ENCODE assay signal across 8 cellular contexts in the genomic region with DNA sequence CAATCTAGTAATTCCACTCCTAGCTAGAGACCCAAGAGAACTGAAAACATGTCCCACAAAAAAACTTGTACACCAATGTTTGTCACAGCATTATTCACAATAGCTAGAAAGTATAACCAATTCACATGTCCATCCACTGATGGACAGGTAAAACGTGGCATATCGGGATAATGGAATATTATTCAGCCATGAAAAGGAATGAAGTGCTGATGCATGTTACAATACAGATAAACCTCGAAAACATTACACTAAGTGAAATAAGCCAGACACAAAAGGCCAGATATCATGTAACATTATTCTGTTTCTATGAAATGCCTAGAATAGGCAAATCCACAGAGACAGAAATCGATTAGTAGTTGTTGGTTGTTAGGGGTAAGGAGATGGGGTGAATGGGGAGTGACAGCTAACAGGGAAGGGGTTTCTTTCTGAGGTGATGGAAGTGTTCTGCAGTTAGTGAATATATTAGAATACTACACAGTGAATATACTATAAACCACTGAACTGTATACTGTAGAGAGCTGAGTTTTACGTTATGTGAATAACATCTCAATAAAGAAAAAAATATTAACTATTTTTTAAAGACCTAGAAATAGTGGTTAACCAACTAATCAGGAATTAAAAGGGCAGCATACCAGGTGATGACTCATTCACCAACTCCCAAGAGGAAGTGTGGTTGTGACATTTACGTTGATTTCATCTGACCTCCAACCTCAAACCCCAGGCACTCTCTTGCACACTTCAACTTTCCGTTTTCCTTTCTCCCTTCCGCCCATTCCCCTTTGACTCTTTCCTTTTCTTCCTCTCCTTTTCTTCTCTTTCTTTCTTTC. TPM values are rescaled to one million over a fixed set of nuclear protein-coding genes. Genes with fewer than 3 reads are reported as not detected.
A peak's percentile ranks its signal among the peaks of the same experiment; 100 is the strongest.
DNase-seq lines count a peak whose midpoint lies in the region; ATAC-seq, FAIRE-seq and TF ChIP-seq lines count a peak whose summit lies in the region.

No MANE protein-coding gene starts in this region.

- no peak overlapping the region for H3K27ac Mint-ChIP-seq in mesothelial cell of epicardium

- in situ Hi-C loops in GM13977 (cut with MboI; ENCODE audit: low pct_unique_long_range_greater_than_20kb, low sequenced_read_pairs, unreplicated experiment) = no loop called here

- FAIRE-seq in H54 (lab: Jason Lieb, UNC) = no peak

- peak; percentile 36 for DNase-seq in GM13977 (ENCODE audit: low spot score)
- peak; percentile 70 for DNase-seq in SKM-1 (lab: John Stamatoyannopoulos, UW; ENCODE audit: unreplicated experiment)
- DNase-seq in kidney epithelial cell (ENCODE audit: low read depth) = peak; percentile 65
- DNase-seq in mesothelial cell of epicardium (ENCODE audit: low spot score in 2 of 2, unreplicated experiment in 2 of 2) = no peak
- DNase-seq in H54 (ENCODE audit: insufficient read length, low spot score) = no peak
- DNase-seq in activated CD8-positive, alpha-beta memory T cell treated with anti-CD3 and anti-CD28 coated beads, Interleukin-2, amount 50 U/mL, for 48 hours = no peak
- no peak for DNase-seq in 8988T

- H3K4me1 Mint-ChIP-seq in mesothelial cell of epicardium = peaks cover 20% of the 10 kb centered on the region

- no peaks in the 10 kb centered on the region for H3K27me3 ChIP-seq in kidney epithelial cell (ENCODE audit: control insufficient read depth, insufficient read depth, low read length)

- no peaks in the 10 kb centered on the region for H3K27me3 Mint-ChIP-seq in mesothelial cell of epicardium (ENCODE audit: low read depth)

- no peak for TF ChIP-seq POLR2A in H54 (IDR thresholded peaks at IDR 0.05; ENCODE audit: low read depth, low read length)

- H3K4me3 ChIP-seq in kidney epithelial cell (ENCODE audit: low read depth, low read length) = no peak overlapping the region

- peak; percentile 52 for ATAC-seq in HG02623 (IDR thresholded peaks at IDR 0.05; ENCODE audit: unreplicated experiment)

- H3K9me3 Mint-ChIP-seq in mesothelial cell of epicardium = peaks cover 5% of the 10 kb centered on the region

- no peaks in the 10 kb centered on the region for H3K36me3 ChIP-seq in kidney epithelial cell (ENCODE audit: control insufficient read depth, insufficient read depth, low read length)

- H3K36me3 Mint-ChIP-seq in mesothelial cell of epicardium = peaks cover 1% of the 10 kb centered on the region

- H3K4me3 Mint-ChIP-seq in mesothelial cell of epicardium = no peak overlapping the region

- TF ChIP-seq CTCF in GM13977 (IDR thresholded peaks at IDR 0.05; ENCODE audit: extremely low read depth, insufficient read depth, missing control alignments) (no peak), kidney epithelial cell (IDR thresholded peaks at IDR 0.05; ENCODE audit: insufficient read depth, low read length, poor library complexity, severe bottlenecking) (no peak), mesothelial cell of epicardium (IDR thresholded peaks at IDR 0.05; ENCODE audit: unreplicated experiment) (no peak)

RNA-seq across cellular contexts. Expression of a gene that starts 48.6 kb away (rescaled TPM):
- total RNA-seq in kidney epithelial cell (3.4 and 3.6 TPM in 2 replicates), mesothelial cell of epicardium (41.0 to 47.7 TPM (median 44.0 TPM) in 3 replicates)

Comparison
In these comparisons a context has a peak if more than half of its experiments do, and no peak if none do; other contexts are left out.
1. DNase-seq: peak in GM13977 (single experiment), SKM-1 (single experiment) and kidney epithelial cell (single experiment); none in mesothelial cell of epicardium (0 of 2), H54 (single experiment), activated CD8-positive, alpha-beta memory T cell treated with anti-CD3 and anti-CD28 coated beads, Interleukin-2, amount 50 U/mL, for 48 hours (single experiment) and 8988T (single experiment).